ENCODE assay signal across 1 cellular context in genomic region chr7:7181519-7182155, GRCh38.
TF ChIP-seq lines count a peak whose summit lies in the region.

No MANE protein-coding gene starts in this region.

TF ChIP-seq in HepG2, 621 proteins besides CTCF, POLR2A, EP300 and RAD21 (continued from another document and continues in another):
- TF ChIP-seq, protein P1, sequence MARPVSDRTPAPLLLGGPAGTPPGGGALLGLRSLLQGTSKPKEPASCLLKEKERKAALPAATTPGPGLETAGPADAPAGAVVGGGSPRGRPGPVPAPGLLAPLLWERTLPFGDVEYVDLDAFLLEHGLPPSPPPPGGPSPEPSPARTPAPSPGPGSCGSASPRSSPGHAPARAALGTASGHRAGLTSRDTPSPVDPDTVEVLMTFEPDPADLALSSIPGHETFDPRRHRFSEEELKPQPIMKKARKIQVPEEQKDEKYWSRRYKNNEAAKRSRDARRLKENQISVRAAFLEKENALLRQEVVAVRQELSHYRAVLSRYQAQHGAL (CRISPR knock-in tag; IDR thresholded peaks at IDR 0.05; ENCODE audit: not compliant biosample characterization): no peak
- no peak for TF ChIP-seq SP4 (CRISPR knock-in tag; IDR thresholded peaks at IDR 0.05)
- no peak for TF ChIP-seq GABPA (IDR thresholded peaks at IDR 0.05; ENCODE audit: low read depth, low read length)
- 0 out of 2 replicates have a peak, but pooled peaks have one; percentile 44 for TF ChIP-seq GABPA (CRISPR knock-in tag; IDR thresholded peaks at IDR 0.05; ENCODE audit: low read depth)
- TF ChIP-seq, protein P2, sequence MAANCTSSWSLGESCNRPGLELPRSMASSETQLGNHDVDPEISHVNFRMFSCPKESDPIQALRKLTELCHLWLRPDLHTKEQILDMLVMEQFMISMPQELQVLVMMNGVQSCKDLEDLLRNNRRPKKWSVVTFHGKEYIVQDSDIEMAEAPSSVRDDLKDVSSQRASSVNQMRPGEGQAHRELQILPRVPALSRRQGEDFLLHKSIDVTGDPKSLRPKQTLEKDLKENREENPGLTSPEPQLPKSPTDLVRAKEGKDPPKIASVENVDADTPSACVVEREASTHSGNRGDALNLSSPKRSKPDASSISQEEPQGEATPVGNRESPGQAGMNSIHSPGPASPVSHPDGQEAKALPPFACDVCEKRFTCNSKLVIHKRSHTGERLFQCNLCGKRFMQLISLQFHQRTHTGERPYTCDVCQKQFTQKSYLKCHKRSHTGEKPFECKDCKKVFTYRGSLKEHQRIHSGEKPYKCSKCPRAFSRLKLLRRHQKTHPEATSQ (CRISPR knock-in tag; IDR thresholded peaks at IDR 0.05; ENCODE audit: borderline replicate concordance): no peak; the same call in 1 of the 2 replicates
- no peak for TF ChIP-seq SNAI1 (CRISPR knock-in tag; IDR thresholded peaks at IDR 0.05; ENCODE audit: borderline replicate concordance)
- TF ChIP-seq SPEN (CRISPR knock-in tag; IDR thresholded peaks at IDR 0.05; ENCODE audit: low read depth): no peak
- no peak for TF ChIP-seq NFYB (CRISPR knock-in tag; IDR thresholded peaks at IDR 0.05)
- TF ChIP-seq TGIF2 (CRISPR knock-in tag; IDR thresholded peaks at IDR 0.05): no peak; the same call in 1 of the 2 replicates
- TF ChIP-seq ZNF260 (CRISPR knock-in tag; IDR thresholded peaks at IDR 0.05; ENCODE audit: borderline replicate concordance, low read depth): no peak
- TF ChIP-seq ZNF616 (CRISPR knock-in tag; IDR thresholded peaks at IDR 0.05; ENCODE audit: low read depth): no peak
- TF ChIP-seq, protein P3, sequence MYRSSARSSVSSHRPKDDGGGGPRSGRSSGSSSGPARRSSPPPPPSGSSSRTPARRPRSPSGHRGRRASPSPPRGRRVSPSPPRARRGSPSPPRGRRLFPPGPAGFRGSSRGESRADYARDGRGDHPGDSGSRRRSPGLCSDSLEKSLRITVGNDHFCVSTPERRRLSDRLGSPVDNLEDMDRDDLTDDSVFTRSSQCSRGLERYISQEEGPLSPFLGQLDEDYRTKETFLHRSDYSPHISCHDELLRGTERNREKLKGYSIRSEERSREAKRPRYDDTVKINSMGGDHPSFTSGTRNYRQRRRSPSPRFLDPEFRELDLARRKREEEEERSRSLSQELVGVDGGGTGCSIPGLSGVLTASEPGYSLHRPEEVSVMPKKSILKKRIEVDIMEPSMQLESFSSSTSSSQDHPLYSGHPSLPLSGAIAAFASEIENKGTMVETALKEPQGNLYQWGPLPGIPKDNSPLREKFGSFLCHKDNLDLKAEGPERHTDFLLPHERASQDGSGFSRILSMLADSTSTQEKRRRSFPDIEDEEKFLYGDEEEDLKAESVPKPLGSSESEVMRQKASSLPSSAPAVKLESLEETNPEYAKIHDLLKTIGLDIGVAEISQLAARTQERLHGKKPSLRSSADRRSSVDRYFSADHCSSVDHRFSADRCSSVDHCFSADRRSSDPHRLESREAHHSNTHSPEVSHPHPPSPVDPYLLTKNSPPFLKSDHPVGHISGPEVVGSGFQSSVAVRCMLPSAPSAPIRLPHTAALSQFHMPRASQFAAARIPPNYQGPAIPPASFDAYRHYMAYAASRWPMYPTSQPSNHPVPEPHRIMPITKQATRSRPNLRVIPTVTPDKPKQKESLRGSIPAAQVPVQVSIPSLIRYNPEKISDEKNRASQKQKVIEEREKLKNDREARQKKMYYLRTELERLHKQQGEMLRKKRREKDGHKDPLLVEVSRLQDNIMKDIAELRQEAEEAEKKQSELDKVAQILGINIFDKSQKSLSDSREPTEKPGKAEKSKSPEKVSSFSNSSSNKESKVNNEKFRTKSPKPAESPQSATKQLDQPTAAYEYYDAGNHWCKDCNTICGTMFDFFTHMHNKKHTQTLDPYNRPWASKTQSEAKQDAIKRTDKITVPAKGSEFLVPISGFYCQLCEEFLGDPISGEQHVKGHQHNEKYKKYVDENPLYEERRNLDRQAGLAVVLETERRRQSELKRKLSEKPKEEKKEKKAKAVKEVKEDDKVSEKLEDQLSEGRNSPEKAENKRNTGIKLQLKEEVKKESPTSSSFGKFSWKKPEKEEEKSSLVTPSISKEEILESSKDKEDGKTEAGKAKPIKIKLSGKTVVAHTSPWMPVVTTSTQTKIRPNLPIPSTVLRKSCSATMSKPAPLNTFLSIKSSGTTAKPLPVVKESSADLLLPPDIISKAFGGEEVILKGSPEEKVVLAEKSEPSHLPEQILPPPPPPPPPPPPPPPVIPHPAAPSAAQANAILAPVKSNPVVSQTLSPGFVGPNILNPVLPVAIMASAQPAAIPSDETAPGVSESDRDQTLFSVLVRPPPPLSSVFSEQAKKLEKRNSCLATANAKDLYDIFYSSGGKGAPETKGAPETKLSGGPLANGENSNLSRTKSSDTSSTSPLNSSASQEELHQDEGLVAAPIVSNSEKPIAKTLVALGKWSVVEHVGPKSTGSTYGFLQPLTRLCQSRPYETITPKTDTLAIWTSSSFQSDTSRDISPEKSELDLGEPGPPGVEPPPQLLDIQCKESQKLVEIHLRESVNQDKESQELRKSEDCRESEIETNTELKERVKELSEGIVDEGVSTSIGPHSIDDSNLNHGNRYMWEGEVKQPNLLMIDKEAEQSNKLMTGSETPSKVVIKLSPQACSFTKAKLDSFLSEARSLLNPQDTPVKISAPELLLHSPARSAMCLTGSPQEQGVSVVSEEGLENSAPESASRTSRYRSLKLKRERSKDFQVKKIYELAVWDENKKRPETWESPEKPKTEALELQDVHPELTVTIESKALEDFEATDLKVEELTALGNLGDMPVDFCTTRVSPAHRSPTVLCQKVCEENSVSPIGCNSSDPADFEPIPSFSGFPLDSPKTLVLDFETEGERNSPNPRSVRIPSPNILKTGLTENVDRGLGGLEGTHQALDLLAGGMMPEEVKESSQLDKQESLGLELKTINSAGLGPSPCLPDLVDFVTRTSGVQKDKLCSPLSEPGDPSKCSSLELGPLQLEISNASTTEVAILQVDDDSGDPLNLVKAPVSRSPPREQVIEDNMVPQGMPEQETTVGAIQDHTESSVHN (CRISPR knock-in tag; IDR thresholded peaks at IDR 0.05): no peak
- no peak for TF ChIP-seq ZNF414 (CRISPR knock-in tag; IDR thresholded peaks at IDR 0.05)
- no peak for TF ChIP-seq ZNF10 (CRISPR knock-in tag; IDR thresholded peaks at IDR 0.05; ENCODE audit: borderline replicate concordance, low read depth)
- no peak for TF ChIP-seq DMAP1 (CRISPR knock-in tag; IDR thresholded peaks at IDR 0.05)
- 0 out of 2 replicates have a peak, but pooled peaks have one; percentile 32 for TF ChIP-seq NFIC (IDR thresholded peaks at IDR 0.05; ENCODE audit: low read length)
- TF ChIP-seq ZNF768 (CRISPR knock-in tag; IDR thresholded peaks at IDR 0.05): no peak
- TF ChIP-seq, protein P4, sequence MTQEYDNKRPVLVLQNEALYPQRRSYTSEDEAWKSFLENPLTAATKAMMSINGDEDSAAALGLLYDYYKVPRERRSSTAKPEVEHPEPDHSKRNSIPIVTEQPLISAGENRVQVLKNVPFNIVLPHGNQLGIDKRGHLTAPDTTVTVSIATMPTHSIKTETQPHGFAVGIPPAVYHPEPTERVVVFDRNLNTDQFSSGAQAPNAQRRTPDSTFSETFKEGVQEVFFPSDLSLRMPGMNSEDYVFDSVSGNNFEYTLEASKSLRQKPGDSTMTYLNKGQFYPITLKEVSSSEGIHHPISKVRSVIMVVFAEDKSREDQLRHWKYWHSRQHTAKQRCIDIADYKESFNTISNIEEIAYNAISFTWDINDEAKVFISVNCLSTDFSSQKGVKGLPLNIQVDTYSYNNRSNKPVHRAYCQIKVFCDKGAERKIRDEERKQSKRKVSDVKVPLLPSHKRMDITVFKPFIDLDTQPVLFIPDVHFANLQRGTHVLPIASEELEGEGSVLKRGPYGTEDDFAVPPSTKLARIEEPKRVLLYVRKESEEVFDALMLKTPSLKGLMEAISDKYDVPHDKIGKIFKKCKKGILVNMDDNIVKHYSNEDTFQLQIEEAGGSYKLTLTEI (CRISPR knock-in tag; conservative IDR thresholded peaks at IDR 0.05): no peak
- TF ChIP-seq ZNF446 (CRISPR knock-in tag; IDR thresholded peaks at IDR 0.05): no peak
- no peak for TF ChIP-seq ZMYM2 (CRISPR knock-in tag; IDR thresholded peaks at IDR 0.05)
- no peak for TF ChIP-seq ZBTB8A (CRISPR knock-in tag; IDR thresholded peaks at IDR 0.05; ENCODE audit: borderline replicate concordance, low read depth)
- no peak for TF ChIP-seq ZFP36L2 (CRISPR knock-in tag; IDR thresholded peaks at IDR 0.05)
- no peak for TF ChIP-seq SAFB2 (CRISPR knock-in tag; IDR thresholded peaks at IDR 0.05; ENCODE audit: borderline replicate concordance, low read depth)
- TF ChIP-seq ZNF766 (CRISPR knock-in tag; IDR thresholded peaks at IDR 0.05; ENCODE audit: borderline replicate concordance): no peak
- no peak for TF ChIP-seq RXRA (CRISPR knock-in tag; IDR thresholded peaks at IDR 0.05)
- TF ChIP-seq MEIS2 (CRISPR knock-in tag; IDR thresholded peaks at IDR 0.05): no peak
- TF ChIP-seq, protein P5, sequence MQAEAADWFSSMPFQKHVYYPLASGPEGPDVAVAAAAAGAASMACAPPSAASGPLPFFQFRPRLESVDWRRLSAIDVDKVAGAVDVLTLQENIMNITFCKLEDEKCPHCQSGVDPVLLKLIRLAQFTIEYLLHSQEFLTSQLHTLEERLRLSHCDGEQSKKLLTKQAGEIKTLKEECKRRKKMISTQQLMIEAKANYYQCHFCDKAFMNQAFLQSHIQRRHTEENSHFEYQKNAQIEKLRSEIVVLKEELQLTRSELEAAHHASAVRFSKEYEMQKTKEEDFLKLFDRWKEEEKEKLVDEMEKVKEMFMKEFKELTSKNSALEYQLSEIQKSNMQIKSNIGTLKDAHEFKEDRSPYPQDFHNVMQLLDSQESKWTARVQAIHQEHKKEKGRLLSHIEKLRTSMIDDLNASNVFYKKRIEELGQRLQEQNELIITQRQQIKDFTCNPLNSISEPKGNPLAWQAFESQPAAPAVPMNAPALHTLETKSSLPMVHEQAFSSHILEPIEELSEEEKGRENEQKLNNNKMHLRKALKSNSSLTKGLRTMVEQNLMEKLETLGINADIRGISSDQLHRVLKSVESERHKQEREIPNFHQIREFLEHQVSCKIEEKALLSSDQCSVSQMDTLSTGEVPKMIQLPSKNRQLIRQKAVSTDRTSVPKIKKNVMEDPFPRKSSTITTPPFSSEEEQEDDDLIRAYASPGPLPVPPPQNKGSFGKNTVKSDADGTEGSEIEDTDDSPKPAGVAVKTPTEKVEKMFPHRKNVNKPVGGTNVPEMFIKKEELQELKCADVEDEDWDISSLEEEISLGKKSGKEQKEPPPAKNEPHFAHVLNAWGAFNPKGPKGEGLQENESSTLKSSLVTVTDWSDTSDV (CRISPR knock-in tag; IDR thresholded peaks at IDR 0.05): no peak
- TF ChIP-seq PAF1 (CRISPR knock-in tag; IDR thresholded peaks at IDR 0.05): no peak
- peak; percentile 10; the same call in 1 of the 2 replicates for TF ChIP-seq ELF1 (CRISPR knock-in tag; IDR thresholded peaks at IDR 0.05)
- TF ChIP-seq ZFYVE20 (CRISPR knock-in tag; IDR thresholded peaks at IDR 0.05; ENCODE audit: borderline replicate concordance, low read depth): no peak
- no peak for TF ChIP-seq ZBTB40 (IDR thresholded peaks at IDR 0.05)
- no peak for TF ChIP-seq ZBTB40 (CRISPR knock-in tag; IDR thresholded peaks at IDR 0.05)
- TF ChIP-seq ZNF382 (CRISPR knock-in tag; IDR thresholded peaks at IDR 0.05; ENCODE audit: borderline replicate concordance): no peak
